Comparison of ENCODE assay signal across 1 cellular context in genomic region chr2:158732573-158733429, GRCh38.
TF ChIP-seq lines count a peak whose summit lies in the region.

No MANE protein-coding gene starts in this region.

TF ChIP-seq in GM23338, 12 proteins besides CTCF, POLR2A, EP300 and RAD21 (continued from another document):
- no peak for TF ChIP-seq ZNF462 (CRISPR knock-in tag; IDR thresholded peaks at IDR 0.05)
- TF ChIP-seq REST (IDR thresholded peaks at IDR 0.05; ENCODE audit: unreplicated experiment) = no peak
- no peak for TF ChIP-seq EZH2 (IDR thresholded peaks at IDR 0.05; ENCODE audit: low read depth, unreplicated experiment)
- TF ChIP-seq POLR2AphosphoS5 (IDR thresholded peaks at IDR 0.05; ENCODE audit: low read depth) = no peak
